ENCODE assay signal across 8 cellular contexts in genomic region chr7:127347567-127348246, GRCh38. TPM values are rescaled to one million over a fixed set of nuclear protein-coding genes. Genes with fewer than 3 reads are reported as not detected.
DNase-seq lines count a peak whose midpoint lies in the region; ATAC-seq and TF ChIP-seq lines count a peak whose summit lies in the region.

No MANE protein-coding gene starts in this region.

- TF ChIP-seq CTCF in AG04450 (IDR thresholded peaks at IDR 0.05; ENCODE audit: low read depth, low read length): peak; percentile 39

- H3K36me3 ChIP-seq in mucosa of stomach (ENCODE audit: control insufficient read depth, insufficient read depth, low read length): no peaks in the 10 kb centered on the region

- DNase-seq in AG04450 (ENCODE audit: low read depth, low spot score): peak; percentile 10
- DNase-seq in NCI-H748 (lab: John Stamatoyannopoulos, UW; ENCODE audit: unreplicated experiment): peak; percentile 75
- peak; percentile 79 for DNase-seq in activated CD8-positive, alpha-beta memory T cell treated with anti-CD3 and anti-CD28 coated beads, Interleukin-2, amount 50 U/mL, for 4 hours
- peak; percentile 45 for DNase-seq in epidermal melanocyte (ENCODE audit: insufficient read length, low spot score)
- DNase-seq in stimulated activated CD8-positive, alpha-beta memory T cell treated with anti-CD3 and anti-CD28 coated beads, Interleukin-7, amount 100 ng/mL, for 24 hours (ENCODE audit: low read depth): peak; percentile 28

- CTCF ChIA-PET in AG04450 (lab: Charles Lee): interaction anchor here (0.6 to 3.5 kb wide), 23 partner anchors 8 to 874 kb away, joined by 3 to 32 read pairs (median 5); no protein-coding TSS in a partner anchor

- H3K27me3 ChIP-seq in AG04450 (ENCODE audit: control insufficient read depth, insufficient read depth, low read length) (no peaks in the 10 kb centered on the region), mucosa of stomach (ENCODE audit: control insufficient read depth, insufficient read depth, low read length) (no peaks in the 10 kb centered on the region)

- H3K27ac ChIP-seq in AG04450 (ENCODE audit: low read depth, low read length): no peak overlapping the region

- ATAC-seq in GM18907 (IDR thresholded peaks at IDR 0.05; ENCODE audit: unreplicated experiment) (peak; percentile 98), HG03196 (IDR thresholded peaks at IDR 0.05; ENCODE audit: unreplicated experiment) (peak; percentile 98)

- H3K4me1 ChIP-seq in mucosa of stomach (ENCODE audit: control insufficient read depth, insufficient read depth, low read length): no peaks in the 10 kb centered on the region

- no peaks in the 10 kb centered on the region; the same call in 1 of the 2 replicates for H3K9me3 ChIP-seq in AG04450 (ENCODE audit: control insufficient read depth, insufficient read depth, low read length)
- H3K9me3 ChIP-seq in mucosa of stomach (ENCODE audit: control insufficient read depth, low read length): no peaks in the 10 kb centered on the region

- peak overlapping the region; percentile 55 for H3K4me3 ChIP-seq in AG04450 (ENCODE audit: low read depth, low read length)
- no peak overlapping the region for H3K4me3 ChIP-seq in mucosa of stomach (ENCODE audit: low read length)

- H3K9ac ChIP-seq in mucosa of stomach (ENCODE audit: low read length): peak overlapping the region; percentile 30

- POLR2A ChIA-PET in AG04450 (lab: Yijun Ruan, JAX): interaction anchor here (1.2 kb wide), 1 partner anchor 45 kb away, joined by 4 read pairs; the partner anchor contains the start of gene ZNF800

RNA-seq across cellular contexts. Expression of gene ZNF800, which starts 44.8 kb away (rescaled TPM):
- 10.5 and 13.1 TPM in 2 replicates for polyA plus RNA-seq in AG04450 (2011; rRNA removed)
- 13.6 and 22.3 TPM in 2 replicates for polyA minus RNA-seq in AG04450 (2011; rRNA and poly(A)+ RNA removed)

Comparison
In these comparisons a context has a peak if more than half of its experiments do, and no peak if none do; other contexts are left out.
1. DNase-seq: peak in every context shown above with its lines; median percentile 79 in activated CD8-positive, alpha-beta memory T cell treated with anti-CD3 and anti-CD28 coated beads, Interleukin-2, amount 50 U/mL, for 4 hours; 75 in NCI-H748; 45 in epidermal melanocyte; 28 in stimulated activated CD8-positive, alpha-beta memory T cell treated with anti-CD3 and anti-CD28 coated beads, Interleukin-7, amount 100 ng/mL, for 24 hours; 10 in AG04450.